In the genomic region with DNA sequence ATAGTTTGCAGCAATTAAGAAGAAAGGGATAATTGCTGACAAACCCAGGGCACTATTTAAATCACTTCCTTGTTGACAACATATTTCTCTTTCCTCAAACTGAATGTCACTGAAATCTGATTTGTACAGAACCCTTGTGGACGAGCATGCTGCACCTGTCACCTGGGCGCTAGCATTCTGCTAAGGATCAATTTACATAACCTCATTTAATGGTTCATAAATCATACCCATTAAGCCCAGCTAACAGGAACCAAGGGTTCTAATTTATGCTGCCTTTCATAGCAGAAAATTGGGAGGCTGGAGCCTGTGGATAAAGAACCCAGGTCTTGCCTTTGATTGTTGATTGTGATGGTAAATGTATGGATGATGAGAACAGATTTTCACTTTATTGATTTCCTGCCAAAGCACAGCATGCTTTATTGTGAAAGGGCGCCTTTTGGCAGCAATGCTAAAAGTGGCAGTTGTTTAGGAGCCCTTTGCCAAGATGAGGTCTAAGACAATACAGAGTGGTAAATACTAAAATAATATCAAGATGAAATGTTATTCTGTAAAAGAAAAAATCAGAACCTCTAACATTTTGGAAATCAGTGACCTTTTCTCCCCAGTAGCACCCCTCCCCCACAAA, we compare ENCODE assay signal across 17 cellular contexts.
DNase-seq lines count a peak whose midpoint lies in the region; ATAC-seq and TF ChIP-seq lines count a peak whose summit lies in the region.
"Had no signal": no experiment of that assay in that cellular context is flagged by ENCODE, and none has a peak within 500 bp of the region (broad histone marks: within the 10 kb centered on the region; RNA-seq: fewer than 3 reads in every experiment).

No MANE protein-coding gene starts in this region.

- H4K20me1 ChIP-seq in neural progenitor cell (ENCODE audit: low read depth), result peaks cover 11% of the 10 kb centered on the region

- peaks cover 59% of the 10 kb centered on the region for H3K27me3 Mint-ChIP-seq in neural progenitor cell (ENCODE audit: insufficient read depth, low read depth)

- no peak overlapping the region for H3K4me3 ChIP-seq in MG63
- no peak overlapping the region for H3K4me3 ChIP-seq in neural progenitor cell
- H3K4me3 ChIP-seq: K562 had no signal

- H3K4me1 ChIP-seq in neural progenitor cell, result peaks cover 48% of the 10 kb centered on the region

- no peaks in the 10 kb centered on the region for H3K79me2 ChIP-seq in neural progenitor cell (ENCODE audit: low read depth)

- peaks cover 19% of the 10 kb centered on the region for H3F3A ChIP-seq in neural progenitor cell (ENCODE audit: low read depth)

- H3K9ac ChIP-seq in neural progenitor cell, result no peak overlapping the region

- no peak overlapping the region for H3K27ac Mint-ChIP-seq in neural progenitor cell
- H3K27ac Mint-ChIP-seq: activated naive CD4-positive, alpha-beta T cell treated with anti-CD3 and anti-CD28 coated beads, Interleukin-2, amount 50 U/mL, for 24 hours; T-helper 17 cell had no signal

- peaks cover 19% of the 10 kb centered on the region for H3K4me1 Mint-ChIP-seq in neural progenitor cell
- H3K4me1 Mint-ChIP-seq: activated naive CD4-positive, alpha-beta T cell treated with anti-CD3 and anti-CD28 coated beads, Interleukin-2, amount 50 U/mL, for 24 hours; brain; T-helper 17 cell had no signal

- no peak overlapping the region for H3K4me3 Mint-ChIP-seq in neural progenitor cell
- H3K4me3 Mint-ChIP-seq: activated naive CD4-positive, alpha-beta T cell treated with anti-CD3 and anti-CD28 coated beads, Interleukin-2, amount 50 U/mL, for 24 hours; brain; T-helper 17 cell had no signal

- H3K27ac ChIP-seq in neural progenitor cell, result no peak overlapping the region
- H3K27ac ChIP-seq: HL-60 had no signal

- H3K9me3 Mint-ChIP-seq in neural progenitor cell, result no peaks in the 10 kb centered on the region
- H3K9me3 Mint-ChIP-seq: activated naive CD4-positive, alpha-beta T cell treated with anti-CD3 and anti-CD28 coated beads, Interleukin-2, amount 50 U/mL, for 24 hours; brain had no signal

- no peak for TF ChIP-seq CTCF in neural progenitor cell (IDR thresholded peaks at IDR 0.05)

- peak overlapping the region; percentile 59 for H3K4me2 ChIP-seq in neural progenitor cell

- no peaks in the 10 kb centered on the region for H3K36me3 ChIP-seq in MG63
- no peaks in the 10 kb centered on the region for H3K36me3 ChIP-seq in neural progenitor cell

- no peaks in the 10 kb centered on the region for H3K9me3 ChIP-seq in MG63
- H3K9me3 ChIP-seq in neural progenitor cell (ENCODE audit: low read depth), result no peaks in the 10 kb centered on the region

- peak; percentile 3 for DNase-seq in MG63
- peak; percentile 100 for DNase-seq in NCI-H2029 treated with DMSO at 0.1 percent for 48 hours (lab: John Stamatoyannopoulos, UW)
- DNase-seq in NCI-H524 (lab: John Stamatoyannopoulos, UW), result peak; percentile 29 to 71
- DNase-seq in neural progenitor cell (ENCODE audit: low spot score), result no peak
- DNase-seq in stimulated activated CD4-positive, alpha-beta T cell treated with anti-CD3 and anti-CD28 coated beads, Interleukin-4, amount 100 ng/mL, for 1 hour, result no peak
- DNase-seq: dermis blood vessel endothelial cell; head of caudate nucleus; islet precursor cell; stimulated activated CD4-positive, alpha-beta T cell treated with anti-CD3 and anti-CD28 coated beads, Interleukin-15, amount 100 ng/mL, for 24 hours; T-helper 17 cell had no signal

- H2AFZ ChIP-seq in neural progenitor cell (replicated peaks), result no peak overlapping the region

- H3K27me3 ChIP-seq in MG63, result no peaks in the 10 kb centered on the region
- peaks cover 100% of the 10 kb centered on the region for H3K27me3 ChIP-seq in neural progenitor cell

- ATAC-seq in HG03378 (IDR thresholded peaks at IDR 0.05; ENCODE audit: unreplicated experiment) (no peak), HG03175 (IDR thresholded peaks at IDR 0.05; ENCODE audit: unreplicated experiment) (no peak)
- ATAC-seq: esophagus mucosa, K562, T-helper 17 cell had no signal

- no peaks in the 10 kb centered on the region for H3K36me3 Mint-ChIP-seq in neural progenitor cell
- H3K36me3 Mint-ChIP-seq: activated naive CD4-positive, alpha-beta T cell treated with anti-CD3 and anti-CD28 coated beads, Interleukin-2, amount 50 U/mL, for 24 hours; brain had no signal

Comparison
In these comparisons a context has a peak if more than half of its experiments do, and no peak if none do; other contexts are left out.
1. DNase-seq: peak in MG63 (single experiment), NCI-H2029 treated with DMSO at 0.1 percent for 48 hours (single experiment) and NCI-H524 (2 of 2); none in neural progenitor cell (single experiment) and stimulated activated CD4-positive, alpha-beta T cell treated with anti-CD3 and anti-CD28 coated beads, Interleukin-4, amount 100 ng/mL, for 1 hour (single experiment).